34 cellular contexts compared by ENCODE assay signal in the genomic region with DNA sequence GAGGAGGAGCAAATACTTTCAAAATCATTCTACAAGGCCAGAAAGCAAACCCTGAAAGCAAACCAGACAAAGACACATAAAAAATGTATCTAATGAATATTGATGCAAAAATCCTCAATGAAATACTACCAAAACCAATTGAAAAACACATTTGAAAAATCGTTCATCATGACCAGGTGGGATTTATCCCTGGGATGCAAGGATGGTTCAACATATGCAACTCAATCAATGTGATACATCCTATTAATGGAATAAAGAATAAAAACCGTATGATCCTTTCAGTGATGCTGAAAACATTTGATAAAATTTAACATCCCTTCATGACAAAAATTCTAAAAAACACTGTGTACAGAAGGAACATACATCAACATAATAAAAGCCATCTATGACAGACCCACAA.
"Had no signal": no experiment of that assay in that cellular context is flagged by ENCODE, and none has a peak within 500 bp of the region (broad histone marks: within the 10 kb centered on the region; RNA-seq: fewer than 3 reads in every experiment).

No MANE protein-coding gene starts in this region.

- DNase-seq: activated effector memory CD4-positive, alpha-beta T cell treated with anti-CD3 and anti-CD28 coated beads, Interleukin-2, amount 50 U/mL, for 16 hours; activated effector memory CD4-positive, alpha-beta T cell treated with Interleukin-2 at 50 U/mL for 16 hours; activated gamma-delta T cell; activated gamma-delta T cell treated with Interleukin-2 at 50 U/mL for 16 hours; activated naive CD4-positive, alpha-beta T cell; activated naive CD4-positive, alpha-beta T cell treated with anti-CD3 and anti-CD28 coated beads for 36 hours; activated naive CD4-positive, alpha-beta T cell treated with anti-CD3 and anti-CD28 coated beads, Interleukin-2, amount 10 ng/mL, durations not matched to agents 7 days and 5 days; activated naive CD4-positive, alpha-beta T cell treated with anti-CD3 and anti-CD28 coated beads, Interleukin-2, amount 50 U/mL, for 16 hours; activated naive CD4-positive, alpha-beta T cell treated with Interleukin-2 at 50 U/mL for 16 hours; activated naive CD8-positive, alpha-beta T cell treated with anti-CD3 and anti-CD28 coated beads for 36 hours; activated naive CD8-positive, alpha-beta T cell treated with anti-CD3 and anti-CD28 coated beads, Interleukin-2, amount 10 ng/mL, durations not matched to agents 7 days and 5 days; activated naive CD8-positive, alpha-beta T cell treated with anti-CD3 and anti-CD28 coated beads, Interleukin-2, amount 50 U/mL, for 24 hours; activated T-cell treated with anti-CD3 and anti-CD28 coated beads, Interleukin-2, amount 50 U/mL, for 1 hour; activated T-cell treated with anti-CD3 and anti-CD28 coated beads, Interleukin-2, amount 50 U/mL, for 24 hours; activated T-cell treated with anti-CD3 and anti-CD28 coated beads, Interleukin-2, amount 50 U/mL, for 4 hours; activated T-cell treated with anti-CD3 and anti-CD28 coated beads, Interleukin-2, amount 50 U/mL, for 48 hours; activated T-cell treated with anti-CD3 and anti-CD28 coated beads, Interleukin-2, amount 50 U/mL, for 72 hours; adrenal gland; amniotic stem cell; amygdala; anterior cingulate cortex; aorta; body of pancreas; brain microvascular endothelial cell; caudate nucleus; central memory CD4-positive, alpha-beta T cell; cerebellar nuclear complex had no signal

- H3K4me3 ChIP-seq: adrenal gland, ascending aorta, body of pancreas, breast epithelium, cardiac muscle cell had no signal

- H3K27ac ChIP-seq: adrenal gland, ascending aorta, body of pancreas, brain microvascular endothelial cell, breast epithelium, cardiac muscle cell had no signal

- H3K9me3 ChIP-seq: ascending aorta, body of pancreas had no signal

- H3K4me1 ChIP-seq: adrenal gland, ascending aorta, body of pancreas, breast epithelium had no signal

- H3K36me3 ChIP-seq: adrenal gland, ascending aorta, brain microvascular endothelial cell, breast epithelium, cardiac muscle cell had no signal

- ATAC-seq: activated naive CD4-positive, alpha-beta T cell treated with anti-CD3 and anti-CD28 coated beads, Interleukin-2, amount 50 U/mL, for 72 hours; activated naive CD8-positive, alpha-beta T cell treated with anti-CD3 and anti-CD28 coated beads, Interleukin-2, amount 50 U/mL, for 24 hours; activated T-cell treated with anti-CD3 and anti-CD28 coated beads, Interleukin-2, amount 50 U/mL, for 4 hours; activated T-cell treated with anti-CD3 and anti-CD28 coated beads, Interleukin-2, amount 50 U/mL, for 72 hours; activated T-helper 17 cell treated with anti-CD3 and anti-CD28 coated beads, Interleukin-2, amount 50 U/mL, for 72 hours; body of pancreas had no signal

- FAIRE-seq: astrocyte, bronchial epithelial cell had no signal

- H3K27me3 ChIP-seq: adrenal gland, ascending aorta, body of pancreas, brain microvascular endothelial cell, breast epithelium, cardiac muscle cell had no signal
